ENCODE assay signal across 8 cellular contexts in the genomic region with DNA sequence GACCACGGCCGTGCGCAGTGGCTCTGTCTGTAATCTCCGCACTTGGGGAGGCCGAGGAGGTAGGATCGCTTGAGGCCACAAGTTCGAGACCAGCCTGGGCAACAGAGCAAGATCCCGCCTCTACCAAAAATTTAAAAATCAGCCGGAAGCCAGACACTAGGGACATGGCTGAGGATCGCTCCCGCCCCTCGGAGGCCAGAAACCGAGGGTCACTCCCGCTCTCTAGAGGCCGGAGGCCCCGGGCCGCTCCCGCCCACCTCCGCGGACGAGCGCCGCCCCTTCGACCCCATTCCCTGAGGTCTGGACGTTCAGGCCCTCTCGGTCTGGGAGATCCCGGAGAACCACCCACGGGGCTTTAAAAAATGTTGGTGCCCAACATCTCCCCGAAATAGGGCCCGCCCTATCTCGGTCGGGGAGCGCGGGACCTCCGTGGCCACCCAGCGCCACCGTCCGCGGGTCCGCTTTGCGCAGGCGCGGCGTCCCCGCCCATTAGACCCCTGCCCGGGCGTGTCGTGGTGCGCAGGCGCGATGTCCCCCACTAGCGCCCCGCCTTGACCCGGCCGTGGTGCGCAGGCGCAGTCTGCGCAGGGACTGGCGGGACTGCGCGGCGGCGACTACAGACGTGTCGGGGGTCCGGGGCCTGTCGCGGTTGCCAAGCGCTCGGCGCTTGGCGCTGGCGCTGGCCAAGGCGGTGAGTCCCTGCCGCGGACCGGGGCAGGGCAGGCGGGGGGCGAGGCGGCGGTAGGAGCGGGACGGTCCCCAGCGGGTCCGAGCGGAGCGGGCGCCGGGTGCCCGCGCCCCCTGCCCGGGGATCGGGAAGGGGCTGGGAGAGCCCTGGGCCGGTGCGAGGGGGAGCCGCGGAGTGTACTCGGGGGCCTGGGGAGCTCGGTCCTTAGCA.
DNase-seq lines count a peak whose midpoint lies in the region; ATAC-seq and TF ChIP-seq lines count a peak whose summit lies in the region.
"Not testable (repeated sequence)": the region's sequence is repeated elsewhere in the genome, so short reads cannot be mapped to it uniquely, and the experiment has no call there.

No MANE protein-coding gene starts in this region.

- peak overlapping the region; percentile 65 to 81 (median 76) for H3K27ac ChIP-seq in BLaER1 treated with 17β-estradiol and CSF1 and Interleukin-3, amounts not matched to agents 10 nM and 100 nM
- H3K27ac ChIP-seq in SU-DHL-6 (ENCODE audit: low read depth, low read length): peak overlapping the region; percentile 47; the same call in 1 of the 2 replicates

- not testable (repeated sequence) for H3K36me3 Mint-ChIP-seq in activated naive CD4-positive, alpha-beta T cell treated with anti-CD3 and anti-CD28 coated beads, Interleukin-2, amount 50 U/mL, for 24 hours

- peak; percentile 87 for ATAC-seq in GM19463 (IDR thresholded peaks at IDR 0.05; ENCODE audit: unreplicated experiment)
- ATAC-seq in HG03196 (IDR thresholded peaks at IDR 0.05; ENCODE audit: unreplicated experiment): peak; percentile 82

- not testable (repeated sequence) for H3K4me1 ChIP-seq in BLaER1 treated with 17β-estradiol and CSF1 and Interleukin-3, amounts not matched to agents 10 nM and 100 nM; mucosa of stomach (ENCODE audit: control insufficient read depth, insufficient read depth, low read length)

- H2AFZ ChIP-seq in SU-DHL-6 (ENCODE audit: low read depth, low read length, severe bottlenecking): peak overlapping the region; percentile 94

- H4K20me1 ChIP-seq in BLaER1 treated with 17β-estradiol and CSF1 and Interleukin-3, amounts not matched to agents 10 nM and 100 nM; SU-DHL-6 (ENCODE audit: low read depth, low read length): not testable (repeated sequence)

- not testable (repeated sequence) for H3K79me2 ChIP-seq in SU-DHL-6 (ENCODE audit: insufficient read depth, low read length)

- H3K27me3 ChIP-seq in BLaER1 treated with 17β-estradiol and CSF1 and Interleukin-3, amounts not matched to agents 10 nM and 100 nM; SU-DHL-6 (ENCODE audit: low read length); mucosa of stomach (ENCODE audit: control insufficient read depth, insufficient read depth, low read length): not testable (repeated sequence)

- peaks cover 10% of the 10 kb centered on the region for H3F3A ChIP-seq in SU-DHL-6 (ENCODE audit: insufficient read depth)

- not testable (repeated sequence) for H3K9me3 Mint-ChIP-seq in activated naive CD4-positive, alpha-beta T cell treated with anti-CD3 and anti-CD28 coated beads, Interleukin-2, amount 50 U/mL, for 24 hours

- peak overlapping the region; percentile 62 to 75 (median 68) for H3K4me3 ChIP-seq in BLaER1 treated with 17β-estradiol and CSF1 and Interleukin-3, amounts not matched to agents 10 nM and 100 nM
- H3K4me3 ChIP-seq in SU-DHL-6 (ENCODE audit: insufficient read depth, low read length, poor library complexity, severe bottlenecking) (peak overlapping the region; percentile 82), mucosa of stomach (ENCODE audit: low read length) (peak overlapping the region; percentile 25)

- not testable (repeated sequence) for H3K9me3 ChIP-seq in BLaER1 treated with 17β-estradiol and CSF1 and Interleukin-3, amounts not matched to agents 10 nM and 100 nM (replicated peaks in 1 of 11); SU-DHL-6 (ENCODE audit: insufficient read depth, low read length); mucosa of stomach (ENCODE audit: control insufficient read depth, low read length)

- peak overlapping the region; percentile 87 for H3K4me3 Mint-ChIP-seq in activated naive CD4-positive, alpha-beta T cell treated with anti-CD3 and anti-CD28 coated beads, Interleukin-2, amount 50 U/mL, for 24 hours

- not testable (repeated sequence) for TF ChIP-seq CTCF in SU-DHL-6 (IDR thresholded peaks at IDR 0.05; ENCODE audit: insufficient read depth, low read length, poor library complexity, severe bottlenecking)

- H3K4me1 Mint-ChIP-seq in activated naive CD4-positive, alpha-beta T cell treated with anti-CD3 and anti-CD28 coated beads, Interleukin-2, amount 50 U/mL, for 24 hours: not testable (repeated sequence)

- peak overlapping the region; percentile 84 for H3K27ac Mint-ChIP-seq in activated naive CD4-positive, alpha-beta T cell treated with anti-CD3 and anti-CD28 coated beads, Interleukin-2, amount 50 U/mL, for 24 hours

- not testable (repeated sequence) for H3K9me2 ChIP-seq in SU-DHL-6 (replicated peaks; ENCODE audit: insufficient read depth, low read length)

- H3K36me3 ChIP-seq in BLaER1 treated with 17β-estradiol and CSF1 and Interleukin-3, amounts not matched to agents 10 nM and 100 nM; SU-DHL-6 (ENCODE audit: low read length); mucosa of stomach (ENCODE audit: control insufficient read depth, insufficient read depth, low read length): not testable (repeated sequence)

- H3K27me3 Mint-ChIP-seq in activated naive CD4-positive, alpha-beta T cell treated with anti-CD3 and anti-CD28 coated beads, Interleukin-2, amount 50 U/mL, for 24 hours: not testable (repeated sequence)

- DNase-seq in fibroblast of the conjunctiva (ENCODE audit: low read depth): peak; percentile 51
- peak; percentile 91 for DNase-seq in stimulated activated CD4-positive, alpha-beta T cell treated with anti-CD3 and anti-CD28 coated beads, Interleukin-4, amount 100 ng/mL, for 24 hours

- H3K4me2 ChIP-seq in BLaER1 treated with 17β-estradiol and CSF1 and Interleukin-3, amounts not matched to agents 10 nM and 100 nM: peak overlapping the region; percentile 61 to 78 (median 70); a peak in 20 of 22 replicates
- H3K4me2 ChIP-seq in SU-DHL-6 (ENCODE audit: low read depth, low read length, poor library complexity, severe bottlenecking): peak overlapping the region; percentile 65

- peak overlapping the region; percentile 73 to 89 (median 81) for H3K9ac ChIP-seq in BLaER1 treated with 17β-estradiol and CSF1 and Interleukin-3, amounts not matched to agents 10 nM and 100 nM
- H3K9ac ChIP-seq in SU-DHL-6 (ENCODE audit: low read length) (peak overlapping the region; percentile 70), mucosa of stomach (ENCODE audit: low read length) (peak overlapping the region; percentile 70)

Comparison
In these comparisons a context has a peak if more than half of its experiments do, and no peak if none do; other contexts are left out.
1. Peak in every context shown above with its lines: DNase-seq, ATAC-seq, H3K4me3 ChIP-seq and H3K27ac ChIP-seq.
2. H3K4me3 ChIP-seq: peak in every context shown above with its lines; median percentile 82 in SU-DHL-6; 68 in BLaER1 treated with 17β-estradiol and CSF1 and Interleukin-3, amounts not matched to agents 10 nM and 100 nM; 25 in mucosa of stomach.